In the genomic region with DNA sequence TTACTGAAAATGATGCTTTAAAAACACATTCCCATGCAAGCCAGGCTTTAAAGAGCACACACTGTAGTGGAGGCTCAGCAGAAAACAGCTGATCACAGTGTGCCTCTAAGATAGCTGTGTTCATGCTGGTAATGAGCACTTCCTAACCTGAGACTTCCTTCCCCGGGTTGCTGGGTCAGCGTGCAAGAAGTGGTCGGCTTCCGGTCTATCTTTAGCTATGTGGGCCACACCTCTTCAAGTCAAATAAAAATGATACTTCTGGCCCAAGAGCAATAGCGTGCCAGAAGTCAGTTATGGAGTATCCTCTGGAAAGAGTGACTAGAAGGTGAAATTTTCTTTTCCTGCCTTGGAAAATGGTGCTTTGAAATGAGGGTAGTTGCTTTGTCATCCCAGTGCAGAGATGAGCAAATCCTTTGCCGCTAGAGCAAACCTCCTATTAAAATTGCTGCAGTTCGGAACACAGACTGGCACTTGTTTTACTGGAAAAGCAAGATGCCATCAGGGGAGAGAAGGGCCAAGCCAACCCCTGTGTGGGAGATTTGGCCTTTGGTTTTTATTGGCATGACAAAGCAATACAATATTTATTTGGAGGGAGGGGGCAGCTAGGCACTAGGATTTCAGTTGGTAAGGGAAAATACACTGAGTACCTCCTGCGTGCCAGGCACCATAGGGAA, we compare ENCODE assay signal across 8 cellular contexts.
DNase-seq lines count a peak whose midpoint lies in the region; ATAC-seq and FAIRE-seq lines count a peak whose summit lies in the region.

No MANE protein-coding gene starts in this region.

- no peaks in the 10 kb centered on the region for H3K9me3 ChIP-seq in T-helper 17 cell (ENCODE audit: control insufficient read depth, low read length, poor library complexity, severe bottlenecking)

- ATAC-seq in T-helper 17 cell (peak; percentile 48), Right ventricle myocardium superior (ENCODE audit: poor library complexity) (peak; percentile 45), GM21737 (IDR thresholded peaks at IDR 0.05; ENCODE audit: unreplicated experiment) (no peak)

- H3K27me3 Mint-ChIP-seq in T-helper 17 cell = no peaks in the 10 kb centered on the region

- no peak overlapping the region for H3K4me3 ChIP-seq in skin epidermis

- FAIRE-seq in GM19239 (lab: Jason Lieb, UNC) = peak; percentile 79

- peak; percentile 25 for DNase-seq in GM19239 (ENCODE audit: insufficient read length, low spot score)
- no peak for DNase-seq in T-helper 17 cell
- no peak for DNase-seq in Right ventricle myocardium superior
- no peak for DNase-seq in NCI-H2171 treated with DMSO at 0.1 percent for 48 hours (lab: John Stamatoyannopoulos, UW)
- no peak for DNase-seq in midbrain (lab: John Stamatoyannopoulos, UW)
- DNase-seq in stimulated activated CD8-positive, alpha-beta memory T cell treated with anti-CD3 and anti-CD28 coated beads, Interleukin-4, amount 100 ng/mL, for 48 hours = no peak

- H3K27ac Mint-ChIP-seq in T-helper 17 cell = peak overlapping the region; percentile 34

- peak overlapping the region; percentile 73 for H3K4me3 Mint-ChIP-seq in T-helper 17 cell

- H3K4me1 Mint-ChIP-seq in T-helper 17 cell = peaks cover 36% of the 10 kb centered on the region

- H3K36me3 Mint-ChIP-seq in T-helper 17 cell (ENCODE audit: low read depth) = peaks cover 2% of the 10 kb centered on the region

- H3K27ac ChIP-seq in skin epidermis = peak overlapping the region in 20 of 21 experiments; percentile 26 to 85 (median 71)

- intact Hi-C loops in Right ventricle myocardium superior (cut with DNase I) = no loop called here
